ENCODE assay signal across 9 cellular contexts in genomic region chr13:78602561-78603239, GRCh38. TPM values are rescaled to one million over a fixed set of nuclear protein-coding genes. Genes with fewer than 3 reads are reported as not detected.
DNase-seq lines count a peak whose midpoint lies in the region; ATAC-seq and TF ChIP-seq lines count a peak whose summit lies in the region.
"Had no signal": no experiment of that assay in that cellular context is flagged by ENCODE, and none has a peak within 500 bp of the region (broad histone marks: within the 10 kb centered on the region; RNA-seq: fewer than 3 reads in every experiment).

No MANE protein-coding gene starts in this region.

- H3F3A ChIP-seq in PC-9 (ENCODE audit: insufficient read depth, low read depth): no peaks in the 10 kb centered on the region

- H3K27ac ChIP-seq in testis (no peak overlapping the region), PC-9 (no peak overlapping the region)

- H3K4me3 ChIP-seq in AG04449 (ENCODE audit: low read depth, low read length): peak overlapping the region; percentile 23
- peak overlapping the region; percentile 66 for H3K4me3 ChIP-seq in iPS-15b (ENCODE audit: low read depth, low read length)
- H3K4me3 ChIP-seq in testis: peak overlapping the region; percentile 40 to 42
- H3K4me3 ChIP-seq in PC-9: no peak overlapping the region

- H4K20me1 ChIP-seq in PC-9 (ENCODE audit: insufficient read depth): no peaks in the 10 kb centered on the region

- intact Hi-C loops in testis (cut with DNase I; ENCODE audit: low total_unique reads): no loop called here
- intact Hi-C loops in PC-9 (cut with micrococcal nuclease; ENCODE audit: unreplicated experiment): no loop called here

- no peak overlapping the region for H3K9ac ChIP-seq in iPS-15b (ENCODE audit: low read depth, low read length)

- H3K4me1 ChIP-seq in iPS-15b (ENCODE audit: control insufficient read depth, insufficient read depth, low read length) (peaks cover 15% of the 10 kb centered on the region), testis (no peaks in the 10 kb centered on the region), PC-9 (replicated peaks; ENCODE audit: insufficient read depth) (no peaks in the 10 kb centered on the region)

- H2AFZ ChIP-seq in PC-9: no peak overlapping the region

- H3K9me3 ChIP-seq in iPS-15b (ENCODE audit: control insufficient read depth, insufficient read depth, low read length) (no peaks in the 10 kb centered on the region), testis (no peaks in the 10 kb centered on the region), PC-9 (ENCODE audit: insufficient read depth, low read depth) (no peaks in the 10 kb centered on the region)

- H3K27me3 ChIP-seq in iPS-15b (ENCODE audit: control insufficient read depth, insufficient read depth, low read length) (peaks cover 96% of the 10 kb centered on the region), testis (peaks cover 8% of the 10 kb centered on the region), PC-9 (ENCODE audit: insufficient read depth, low read depth) (no peaks in the 10 kb centered on the region)

- H3K9me2 ChIP-seq in PC-9 (ENCODE audit: insufficient read depth): no peaks in the 10 kb centered on the region

- no peak overlapping the region for H3K4me2 ChIP-seq in PC-9

- TF ChIP-seq POLR2A in testis (IDR thresholded peaks at IDR 0.05): no peak

- WGBS in testis, 2 donors: 1 to 3% methylated on average over 30 to 51 of the region's 51 CpGs

- no peak for TF ChIP-seq CTCF in AG04449 (IDR thresholded peaks at IDR 0.05; ENCODE audit: insufficient read depth, low read length, missing control alignments)
- no peak for TF ChIP-seq CTCF in testis (IDR thresholded peaks at IDR 0.05)
- TF ChIP-seq CTCF in PC-9 (conservative IDR thresholded peaks at IDR 0.05): no peak

- DNase-seq in AG04449 (ENCODE audit: low read depth, low spot score) (no peak), SW480 (ENCODE audit: low spot score) (peak; percentile 24), testis (peak; percentile 32), PC-9 (no peak), DMS153 (lab: John Stamatoyannopoulos, UW) (no peak)

- BruUV-seq in PC-9 (replicated peaks; lab: Mats Ljungman, UMichigan): no TSS peak

- POLR2A ChIA-PET in AG04449 (lab: Yijun Ruan, JAX): no interaction called here
- POLR2A ChIA-PET in PC-9 (lab: Charles Lee; ENCODE audit: unreplicated experiment): no interaction called here

- CTCF ChIA-PET in AG04449 (lab: Yijun Ruan, JAX) (no interaction called here), PC-9 (lab: Charles Lee) (no interaction called here)

- ATAC-seq in GM18511 (IDR thresholded peaks at IDR 0.05; ENCODE audit: unreplicated experiment) (peak; percentile 36), HG03045 (IDR thresholded peaks at IDR 0.05; ENCODE audit: unreplicated experiment) (peak; percentile 27)

- H3K36me3 ChIP-seq in iPS-15b (ENCODE audit: control insufficient read depth, insufficient read depth, low read length) (no peaks in the 10 kb centered on the region), testis (ENCODE audit: low read depth, missing control alignments) (no peaks in the 10 kb centered on the region), PC-9 (ENCODE audit: low read depth) (no peaks in the 10 kb centered on the region)

- no peaks in the 10 kb centered on the region for H3K79me2 ChIP-seq in PC-9 (ENCODE audit: low read depth)

RNA-seq across cellular contexts. Expression of gene POU4F1, which starts 0.7 kb away (rescaled TPM):
- total RNA-seq in testis: 1 to 10 TPM; 1.2 to 1.3 TPM
- 0.57 TPM for polyA plus RNA-seq in testis (ENCODE audit: insufficient read depth, low read depth, low replicate concordance)
- not detected in 2 replicates for total RNA-seq in PC-9 (2021)
- total RNA-seq: subcutaneous adipose tissue had no signal

RNA-seq across cellular contexts. Expression of gene OBI1, which starts 56.3 kb away (rescaled TPM):
- 10 to 100 TPM; 26.8 to 27.9 TPM for total RNA-seq in testis
- polyA plus RNA-seq in testis (ENCODE audit: insufficient read depth, low read depth, low replicate concordance): 14.8 TPM
- 9.4 and 11.9 TPM in 2 replicates for total RNA-seq in PC-9 (2021)

Comparison
In these comparisons a context has a peak if more than half of its experiments do, and no peak if none do; other contexts are left out.
1. DNase-seq: peak in SW480 (single experiment) and testis (single experiment); none in AG04449 (single experiment), PC-9 (0 of 2) and DMS153 (single experiment).